8 cellular contexts compared by ENCODE assay signal in genomic region chr5:86617309-86617755, GRCh38. TPM values are rescaled to one million over a fixed set of nuclear protein-coding genes. Genes with fewer than 3 reads are reported as not detected.
DNase-seq lines count a peak whose midpoint lies in the region; ATAC-seq, FAIRE-seq and TF ChIP-seq lines count a peak whose summit lies in the region.

No MANE protein-coding gene starts in this region.

- no peaks in the 10 kb centered on the region for H3K9me3 Mint-ChIP-seq in astrocyte (ENCODE audit: unreplicated experiment)
- H3K9me3 Mint-ChIP-seq in natural killer cell treated with Interleukin-12 subunit alpha and Interleukin-12 subunit beta and Interleukin-15 and Interleukin-18, amount 100 ng/mL, for 72 hours = peaks cover 3% of the 10 kb centered on the region

- no peak for ATAC-seq in natural killer cell treated with Interleukin-12 subunit alpha and Interleukin-12 subunit beta and Interleukin-15 and Interleukin-18, amount 100 ng/mL, for 72 hours

- no peaks in the 10 kb centered on the region for H3K27me3 Mint-ChIP-seq in astrocyte (ENCODE audit: low read depth, unreplicated experiment)
- H3K27me3 Mint-ChIP-seq in natural killer cell treated with Interleukin-12 subunit alpha and Interleukin-12 subunit beta and Interleukin-15 and Interleukin-18, amount 100 ng/mL, for 72 hours = peaks cover 14 to 22% of the 10 kb centered on the region in 2 donors

- FAIRE-seq in astrocyte (lab: Jason Lieb, UNC) = no peak

- peak overlapping the region; percentile 91 for H3K4me3 ChIP-seq in A673 (ENCODE audit: low read depth, low read length, poor library complexity, severe bottlenecking)
- no peak overlapping the region for H3K4me3 ChIP-seq in HL-60 (replicated peaks; ENCODE audit: insufficient read depth, low read length)
- peak overlapping the region; percentile 92 for H3K4me3 ChIP-seq in astrocyte (ENCODE audit: insufficient read depth, low read depth, low read length)

- H3K27me3 ChIP-seq in A673 (replicated peaks; ENCODE audit: insufficient read depth, low read depth, low read length, poor library complexity) (no peaks in the 10 kb centered on the region), HL-60 (ENCODE audit: insufficient read depth, poor library complexity, severe bottlenecking) (no peaks in the 10 kb centered on the region), astrocyte (ENCODE audit: insufficient read depth, low read length) (no peaks in the 10 kb centered on the region)

- no peaks in the 10 kb centered on the region for H3K9me3 ChIP-seq in A673 (ENCODE audit: low read depth, low read length, poor library complexity, severe bottlenecking)
- H3K9me3 ChIP-seq in astrocyte (ENCODE audit: insufficient read depth, low read depth, low read length) = no peaks in the 10 kb centered on the region

- CTCF ChIA-PET in A673 (lab: Charles Lee) = no interaction called here

- H3K4me3 Mint-ChIP-seq in astrocyte (ENCODE audit: unreplicated experiment) = peak overlapping the region; percentile 100
- H3K4me3 Mint-ChIP-seq in natural killer cell treated with Interleukin-12 subunit alpha and Interleukin-12 subunit beta and Interleukin-15 and Interleukin-18, amount 100 ng/mL, for 72 hours = peak overlapping the region; percentile 98

- H3K79me2 ChIP-seq in astrocyte (ENCODE audit: insufficient read depth, low read length) = peaks cover 24% of the 10 kb centered on the region

- H4K20me1 ChIP-seq in astrocyte (ENCODE audit: insufficient read depth, low read length) = no peaks in the 10 kb centered on the region

- peak; percentile 9 for DNase-seq in A673 (ENCODE audit: low spot score)
- DNase-seq in HL-60 (ENCODE audit: low read depth in 1 of 2, low spot score in 1 of 2) = no peak
- DNase-seq in astrocyte (ENCODE audit: low read depth) = no peak
- DNase-seq in natural killer cell treated with Interleukin-12 subunit alpha and Interleukin-12 subunit beta and Interleukin-15 and Interleukin-18, amount 100 ng/mL, for 72 hours (ENCODE audit: low spot score) = no peak
- DNase-seq in GM13977 (ENCODE audit: low spot score) = no peak
- no peak for DNase-seq in NCI-H1417 (lab: John Stamatoyannopoulos, UW)
- no peak for DNase-seq in NCI-H526 (lab: John Stamatoyannopoulos, UW)
- DNase-seq in NCI-H2196 treated with DMSO at 0.1 percent for 48 hours (lab: John Stamatoyannopoulos, UW; ENCODE audit: unreplicated experiment) = no peak

- BruUV-seq in A673 (replicated peaks; lab: Mats Ljungman, UMichigan) = no TSS peak

- peak overlapping the region; percentile 96 for H3K27ac Mint-ChIP-seq in astrocyte (ENCODE audit: unreplicated experiment)
- H3K27ac Mint-ChIP-seq in natural killer cell treated with Interleukin-12 subunit alpha and Interleukin-12 subunit beta and Interleukin-15 and Interleukin-18, amount 100 ng/mL, for 72 hours = peak overlapping the region; percentile 90 to 93

- no peaks in the 10 kb centered on the region for H3K36me3 Mint-ChIP-seq in astrocyte (ENCODE audit: low read depth, unreplicated experiment)
- peaks cover 34% of the 10 kb centered on the region for H3K36me3 Mint-ChIP-seq in natural killer cell treated with Interleukin-12 subunit alpha and Interleukin-12 subunit beta and Interleukin-15 and Interleukin-18, amount 100 ng/mL, for 72 hours

- peaks cover 34% of the 10 kb centered on the region for H3K36me3 ChIP-seq in A673 (ENCODE audit: insufficient read depth, low read length, poor library complexity, severe bottlenecking)
- H3K36me3 ChIP-seq in astrocyte (ENCODE audit: insufficient read depth, low read length) = peaks cover 19% of the 10 kb centered on the region

- peaks cover 6% of the 10 kb centered on the region for H3K4me1 Mint-ChIP-seq in astrocyte (ENCODE audit: low read depth, unreplicated experiment)
- peaks cover 13 to 17% of the 10 kb centered on the region in 2 donors for H3K4me1 Mint-ChIP-seq in natural killer cell treated with Interleukin-12 subunit alpha and Interleukin-12 subunit beta and Interleukin-15 and Interleukin-18, amount 100 ng/mL, for 72 hours (ENCODE audit: low read depth in 2 of 2)

- H3K4me1 ChIP-seq in A673 (ENCODE audit: insufficient read depth, low read length, poor library complexity, severe bottlenecking) (no peaks in the 10 kb centered on the region), astrocyte (ENCODE audit: insufficient read depth, low read length) (no peaks in the 10 kb centered on the region)

- intact Hi-C loops in A673 (cut with micrococcal nuclease; ENCODE audit: unreplicated experiment) = no loop called here

- POLR2A ChIA-PET in A673 (lab: Charles Lee; ENCODE audit: low non-redundant PET) = no interaction called here

- H3K27ac ChIP-seq in A673 (ENCODE audit: low read depth, low read length, poor library complexity, severe bottlenecking) = no peak overlapping the region
- H3K27ac ChIP-seq in HL-60 (replicated peaks) = peak overlapping the region; percentile 85
- H3K27ac ChIP-seq in astrocyte (ENCODE audit: low read depth, low read length) = no peak overlapping the region

- H2AFZ ChIP-seq in astrocyte (ENCODE audit: low read depth, low read length) = peak overlapping the region; percentile 92

- peak overlapping the region; percentile 91 for H3K4me2 ChIP-seq in astrocyte (ENCODE audit: low read length)

- in situ Hi-C loops in GM13977 (cut with MboI; ENCODE audit: low pct_unique_long_range_greater_than_20kb, low sequenced_read_pairs, unreplicated experiment) = no loop called here

- no peak for TF ChIP-seq CTCF in A673 (conservative IDR thresholded peaks at IDR 0.05; ENCODE audit: low read depth, low read length)
- no peak for TF ChIP-seq CTCF in HL-60 (IDR thresholded peaks at IDR 0.05; ENCODE audit: insufficient read depth, low read length)
- TF ChIP-seq CTCF in astrocyte (IDR thresholded peaks at IDR 0.05; ENCODE audit: insufficient read depth, low read depth, low read length) = no peak
- TF ChIP-seq CTCF in GM13977 (IDR thresholded peaks at IDR 0.05; ENCODE audit: extremely low read depth, insufficient read depth, missing control alignments) = no peak

- H3K9ac ChIP-seq in astrocyte (ENCODE audit: low read length) = no peak overlapping the region

RNA-seq across cellular contexts. Expression of gene COX7C, which starts 0.4 kb away (rescaled TPM):
- total RNA-seq in A673 (2021) (685 and 697 TPM in 2 replicates), astrocyte (416 and 459 TPM in 2 replicates)
- 100 to 1,000 TPM; 342 to 425 TPM for total RNA-seq in natural killer cell treated with Interleukin-12 subunit alpha and Interleukin-12 subunit beta and Interleukin-15 and Interleukin-18, amount 100 ng/mL, for 72 hours
